Comparison of ENCODE assay signal across 2 cellular contexts in the genomic region with DNA sequence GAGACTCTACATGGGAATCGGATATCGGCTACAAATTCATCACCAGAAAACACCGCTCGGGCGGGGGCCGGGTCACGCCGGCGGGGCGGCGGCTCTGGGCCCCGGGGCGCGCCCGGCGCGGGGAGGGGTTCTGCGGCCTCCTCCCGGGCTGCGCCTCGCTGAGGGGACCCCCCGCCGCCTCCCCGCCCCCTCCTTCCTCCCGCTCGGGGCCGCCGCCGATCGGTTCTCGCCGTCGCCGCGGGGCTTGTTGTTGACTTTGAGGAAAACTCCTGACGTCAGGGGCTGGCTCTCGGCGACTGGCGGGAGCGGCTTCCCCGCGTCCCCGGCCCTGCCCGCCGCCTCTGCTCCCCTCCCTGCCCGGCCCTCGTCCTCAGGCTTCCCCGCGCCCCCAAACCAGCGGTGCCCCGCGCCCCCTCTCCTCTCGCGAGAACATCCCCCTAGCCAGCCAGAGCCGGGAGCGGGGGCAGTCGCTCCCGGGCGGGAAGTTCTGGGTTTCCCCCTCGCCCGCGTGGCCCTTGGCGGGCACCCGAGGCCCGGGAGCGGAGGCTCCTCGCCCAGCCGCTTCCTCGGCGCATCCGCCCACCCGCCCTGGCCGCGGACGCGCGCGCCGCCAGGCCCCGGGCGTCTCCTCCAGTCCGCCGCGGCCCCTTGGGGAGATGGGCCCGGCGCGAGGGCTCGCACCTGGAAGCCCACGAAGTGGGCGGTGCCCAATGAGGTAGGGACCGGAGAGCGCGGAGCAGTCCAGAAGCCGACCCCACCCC.
A peak's percentile ranks its signal among the peaks of the same experiment; 100 is the strongest.
TF ChIP-seq lines count a peak whose summit lies in the region.

No MANE protein-coding gene starts in this region.

TF ChIP-seq in GM23338, 12 proteins besides CTCF, POLR2A, EP300 and RAD21:
- TF ChIP-seq CREB1 (CRISPR knock-in tag; IDR thresholded peaks at IDR 0.05; ENCODE audit: low read depth) (peak; percentile 75), EZH2phosphoT487 (IDR thresholded peaks at IDR 0.05; ENCODE audit: unreplicated experiment) (no peak)

TF ChIP-seq in SK-N-SH, 30 proteins besides CTCF, POLR2A, EP300 and RAD21:
- no peak for TF ChIP-seq SMC3 (IDR thresholded peaks at IDR 0.05; ENCODE audit: low read depth, low read length)
- TF ChIP-seq RCOR1 (IDR thresholded peaks at IDR 0.05; ENCODE audit: low read length), result no peak
- TF ChIP-seq TEAD4 (IDR thresholded peaks at IDR 0.05; ENCODE audit: borderline replicate concordance, insufficient read depth), result no peak
- no peak for TF ChIP-seq TCF12 (IDR thresholded peaks at IDR 0.05)
- no peak for TF ChIP-seq GATA2 (CRISPR knock-in tag; IDR thresholded peaks at IDR 0.05)
- TF ChIP-seq GABPA (IDR thresholded peaks at IDR 0.05; ENCODE audit: low read depth), result no peak
- no peak for TF ChIP-seq NRF1 (IDR thresholded peaks at IDR 0.05; ENCODE audit: low read depth, low read length)
- TF ChIP-seq, protein P1, sequence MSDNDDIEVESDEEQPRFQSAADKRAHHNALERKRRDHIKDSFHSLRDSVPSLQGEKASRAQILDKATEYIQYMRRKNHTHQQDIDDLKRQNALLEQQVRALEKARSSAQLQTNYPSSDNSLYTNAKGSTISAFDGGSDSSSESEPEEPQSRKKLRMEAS (IDR thresholded peaks at IDR 0.05; ENCODE audit: low read depth), result peak; percentile 85
- TF ChIP-seq CHD2 (IDR thresholded peaks at IDR 0.05; ENCODE audit: low read length, partially characterized antibody), result peak; percentile 98
- TF ChIP-seq, protein P2, sequence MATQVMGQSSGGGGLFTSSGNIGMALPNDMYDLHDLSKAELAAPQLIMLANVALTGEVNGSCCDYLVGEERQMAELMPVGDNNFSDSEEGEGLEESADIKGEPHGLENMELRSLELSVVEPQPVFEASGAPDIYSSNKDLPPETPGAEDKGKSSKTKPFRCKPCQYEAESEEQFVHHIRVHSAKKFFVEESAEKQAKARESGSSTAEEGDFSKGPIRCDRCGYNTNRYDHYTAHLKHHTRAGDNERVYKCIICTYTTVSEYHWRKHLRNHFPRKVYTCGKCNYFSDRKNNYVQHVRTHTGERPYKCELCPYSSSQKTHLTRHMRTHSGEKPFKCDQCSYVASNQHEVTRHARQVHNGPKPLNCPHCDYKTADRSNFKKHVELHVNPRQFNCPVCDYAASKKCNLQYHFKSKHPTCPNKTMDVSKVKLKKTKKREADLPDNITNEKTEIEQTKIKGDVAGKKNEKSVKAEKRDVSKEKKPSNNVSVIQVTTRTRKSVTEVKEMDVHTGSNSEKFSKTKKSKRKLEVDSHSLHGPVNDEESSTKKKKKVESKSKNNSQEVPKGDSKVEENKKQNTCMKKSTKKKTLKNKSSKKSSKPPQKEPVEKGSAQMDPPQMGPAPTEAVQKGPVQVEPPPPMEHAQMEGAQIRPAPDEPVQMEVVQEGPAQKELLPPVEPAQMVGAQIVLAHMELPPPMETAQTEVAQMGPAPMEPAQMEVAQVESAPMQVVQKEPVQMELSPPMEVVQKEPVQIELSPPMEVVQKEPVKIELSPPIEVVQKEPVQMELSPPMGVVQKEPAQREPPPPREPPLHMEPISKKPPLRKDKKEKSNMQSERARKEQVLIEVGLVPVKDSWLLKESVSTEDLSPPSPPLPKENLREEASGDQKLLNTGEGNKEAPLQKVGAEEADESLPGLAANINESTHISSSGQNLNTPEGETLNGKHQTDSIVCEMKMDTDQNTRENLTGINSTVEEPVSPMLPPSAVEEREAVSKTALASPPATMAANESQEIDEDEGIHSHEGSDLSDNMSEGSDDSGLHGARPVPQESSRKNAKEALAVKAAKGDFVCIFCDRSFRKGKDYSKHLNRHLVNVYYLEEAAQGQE (IDR thresholded peaks at IDR 0.05; ENCODE audit: low read depth, low read length), result peak; percentile 31; the same call in 1 of the 2 replicates
- no peak; the same call in 1 of the 2 replicates for TF ChIP-seq NFIC (IDR thresholded peaks at IDR 0.05; ENCODE audit: borderline replicate concordance)
- no peak; the same call in 1 of the 2 replicates for TF ChIP-seq YY1 (IDR thresholded peaks at IDR 0.05; ENCODE audit: low read depth)
- TF ChIP-seq, protein P3, sequence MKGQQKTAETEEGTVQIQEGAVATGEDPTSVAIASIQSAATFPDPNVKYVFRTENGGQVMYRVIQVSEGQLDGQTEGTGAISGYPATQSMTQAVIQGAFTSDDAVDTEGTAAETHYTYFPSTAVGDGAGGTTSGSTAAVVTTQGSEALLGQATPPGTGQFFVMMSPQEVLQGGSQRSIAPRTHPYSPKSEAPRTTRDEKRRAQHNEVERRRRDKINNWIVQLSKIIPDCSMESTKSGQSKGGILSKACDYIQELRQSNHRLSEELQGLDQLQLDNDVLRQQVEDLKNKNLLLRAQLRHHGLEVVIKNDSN (IDR thresholded peaks at IDR 0.05; ENCODE audit: borderline replicate concordance, low read depth), result no peak
- TF ChIP-seq MEF2A (IDR thresholded peaks at IDR 0.05; ENCODE audit: borderline replicate concordance, low read depth), result no peak
- TF ChIP-seq TAF1 (IDR thresholded peaks at IDR 0.05; ENCODE audit: borderline replicate concordance, low read depth, low read length), result peak; percentile 49; the same call in 1 of the 2 replicates
- TF ChIP-seq RFX5 (IDR thresholded peaks at IDR 0.05; ENCODE audit: low read length), result no peak
- peak; percentile 35; the same call in 1 of the 2 replicates for TF ChIP-seq RXRA (IDR thresholded peaks at IDR 0.05; ENCODE audit: borderline replicate concordance, low read depth)
- 0 out of 2 replicates have a peak, but pooled peaks have one; percentile 2 for TF ChIP-seq FOXJ3 (CRISPR knock-in tag; IDR thresholded peaks at IDR 0.05)
- no peak for TF ChIP-seq EZH2phosphoT487 (IDR thresholded peaks at IDR 0.05; ENCODE audit: borderline replicate concordance, low read depth)
- TF ChIP-seq FOXM1 (IDR thresholded peaks at IDR 0.05; ENCODE audit: low read depth), result no peak
- TF ChIP-seq, protein P4, sequence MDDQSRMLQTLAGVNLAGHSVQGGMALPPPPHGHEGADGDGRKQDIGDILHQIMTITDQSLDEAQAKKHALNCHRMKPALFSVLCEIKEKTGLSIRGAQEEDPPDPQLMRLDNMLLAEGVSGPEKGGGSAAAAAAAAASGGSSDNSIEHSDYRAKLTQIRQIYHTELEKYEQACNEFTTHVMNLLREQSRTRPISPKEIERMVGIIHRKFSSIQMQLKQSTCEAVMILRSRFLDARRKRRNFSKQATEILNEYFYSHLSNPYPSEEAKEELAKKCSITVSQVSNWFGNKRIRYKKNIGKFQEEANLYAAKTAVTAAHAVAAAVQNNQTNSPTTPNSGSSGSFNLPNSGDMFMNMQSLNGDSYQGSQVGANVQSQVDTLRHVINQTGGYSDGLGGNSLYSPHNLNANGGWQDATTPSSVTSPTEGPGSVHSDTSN (IDR thresholded peaks at IDR 0.05), result no peak
- TF ChIP-seq, protein P5, sequence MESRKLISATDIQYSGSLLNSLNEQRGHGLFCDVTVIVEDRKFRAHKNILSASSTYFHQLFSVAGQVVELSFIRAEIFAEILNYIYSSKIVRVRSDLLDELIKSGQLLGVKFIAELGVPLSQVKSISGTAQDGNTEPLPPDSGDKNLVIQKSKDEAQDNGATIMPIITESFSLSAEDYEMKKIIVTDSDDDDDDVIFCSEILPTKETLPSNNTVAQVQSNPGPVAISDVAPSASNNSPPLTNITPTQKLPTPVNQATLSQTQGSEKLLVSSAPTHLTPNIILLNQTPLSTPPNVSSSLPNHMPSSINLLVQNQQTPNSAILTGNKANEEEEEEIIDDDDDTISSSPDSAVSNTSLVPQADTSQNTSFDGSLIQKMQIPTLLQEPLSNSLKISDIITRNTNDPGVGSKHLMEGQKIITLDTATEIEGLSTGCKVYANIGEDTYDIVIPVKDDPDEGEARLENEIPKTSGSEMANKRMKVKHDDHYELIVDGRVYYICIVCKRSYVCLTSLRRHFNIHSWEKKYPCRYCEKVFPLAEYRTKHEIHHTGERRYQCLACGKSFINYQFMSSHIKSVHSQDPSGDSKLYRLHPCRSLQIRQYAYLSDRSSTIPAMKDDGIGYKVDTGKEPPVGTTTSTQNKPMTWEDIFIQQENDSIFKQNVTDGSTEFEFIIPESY (IDR thresholded peaks at IDR 0.05; ENCODE audit: borderline replicate concordance, low read depth), result peak; percentile 95
- TF ChIP-seq, protein P6, sequence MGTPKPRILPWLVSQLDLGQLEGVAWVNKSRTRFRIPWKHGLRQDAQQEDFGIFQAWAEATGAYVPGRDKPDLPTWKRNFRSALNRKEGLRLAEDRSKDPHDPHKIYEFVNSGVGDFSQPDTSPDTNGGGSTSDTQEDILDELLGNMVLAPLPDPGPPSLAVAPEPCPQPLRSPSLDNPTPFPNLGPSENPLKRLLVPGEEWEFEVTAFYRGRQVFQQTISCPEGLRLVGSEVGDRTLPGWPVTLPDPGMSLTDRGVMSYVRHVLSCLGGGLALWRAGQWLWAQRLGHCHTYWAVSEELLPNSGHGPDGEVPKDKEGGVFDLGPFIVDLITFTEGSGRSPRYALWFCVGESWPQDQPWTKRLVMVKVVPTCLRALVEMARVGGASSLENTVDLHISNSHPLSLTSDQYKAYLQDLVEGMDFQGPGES (IDR thresholded peaks at IDR 0.05; ENCODE audit: low read depth, low read length), result no peak
- TF ChIP-seq JUND (IDR thresholded peaks at IDR 0.05), result no peak
- TF ChIP-seq ELF1 (IDR thresholded peaks at IDR 0.05), result no peak
- no peak for TF ChIP-seq FOSL2 (IDR thresholded peaks at IDR 0.05; ENCODE audit: borderline replicate concordance, low read depth)
- TF ChIP-seq MXI1 (IDR thresholded peaks at IDR 0.05; ENCODE audit: low read depth, low read length), result no peak; the same call in 1 of the 2 replicates
